In genomic region chr12:6965026-6965661, GRCh38 we compare ENCODE assay signal across 1 cellular context.
TF ChIP-seq lines count a peak whose summit lies in the region.

No MANE protein-coding gene starts in this region.

TF ChIP-seq in SK-N-SH treated with all-trans-retinoic acid at 6 μM for 48 hours, 23 proteins besides CTCF, POLR2A, EP300 and RAD21 (continued from another document):
- TF ChIP-seq PATZ1 (CRISPR knock-in tag; IDR thresholded peaks at IDR 0.05; ENCODE audit: borderline replicate concordance), result no peak
- TF ChIP-seq TOX (CRISPR knock-in tag; IDR thresholded peaks at IDR 0.05; ENCODE audit: borderline replicate concordance), result no peak
- TF ChIP-seq ESRRG (CRISPR knock-in tag; IDR thresholded peaks at IDR 0.05), result no peak
- no peak for TF ChIP-seq POU6F1 (CRISPR knock-in tag; IDR thresholded peaks at IDR 0.05; ENCODE audit: borderline replicate concordance, low read depth)
- TF ChIP-seq ZNF565 (CRISPR knock-in tag; conservative IDR thresholded peaks at IDR 0.05; ENCODE audit: low read depth), result no peak
TF ChIP-seq in SK-N-SH treated with all-trans-retinoic acid at 6 μM for 48 hours: peak in this region for 0.
